In genomic region chr21:46057710-46058241, GRCh38 we compare ENCODE assay signal across 14 cellular contexts. TPM values are rescaled to one million over a fixed set of nuclear protein-coding genes. Genes with fewer than 3 reads are reported as not detected.
DNase-seq lines count a peak whose midpoint lies in the region; ATAC-seq and TF ChIP-seq lines count a peak whose summit lies in the region.
"Had no signal": no experiment of that assay in that cellular context is flagged by ENCODE, and none has a peak within 500 bp of the region (broad histone marks: within the 10 kb centered on the region; RNA-seq: fewer than 3 reads in every experiment).

No MANE protein-coding gene starts in this region.

- no peak overlapping the region for H2AFZ ChIP-seq in hepatocyte

- H3K9ac ChIP-seq in skeletal muscle tissue (ENCODE audit: low read depth in 1 of 3, low read length in 3 of 3), result no peak overlapping the region

- H3K4me3 ChIP-seq in AG04450 (ENCODE audit: low read depth, low read length) (no peak overlapping the region), WERI-Rb-1 (ENCODE audit: low read depth, low read length) (no peak overlapping the region), hepatocyte (no peak overlapping the region), skeletal muscle tissue (ENCODE audit: low read length in 3 of 3) (no peak overlapping the region)

- no peak overlapping the region for H3K27ac Mint-ChIP-seq in activated CD8-positive, alpha-beta memory T cell treated with anti-CD3 and anti-CD28 coated beads, Interleukin-2, amount 10 ng/mL, durations not matched to agents 7 days and 5 days

- 94% methylated on average over 23 of the region's 23 CpGs for WGBS in hepatocyte (ENCODE audit: low lambda C conversion rate, missing lambda C conversion rate)

- H3K4me2 ChIP-seq in hepatocyte, result no peak overlapping the region

- peak overlapping the region; percentile 90 for H3K27ac ChIP-seq in AG04450 (ENCODE audit: low read depth, low read length)
- H3K27ac ChIP-seq in WERI-Rb-1, result no peak overlapping the region
- peak overlapping the region; percentile 82 for H3K27ac ChIP-seq in hepatocyte
- H3K27ac ChIP-seq in skeletal muscle tissue (ENCODE audit: low read depth, low read length), result peak overlapping the region; percentile 85
- H3K27ac ChIP-seq: epithelial cell of prostate had no signal

- no peak for TF ChIP-seq CTCF in AG04450 (IDR thresholded peaks at IDR 0.05; ENCODE audit: low read depth, low read length)
- no peak for TF ChIP-seq CTCF in WERI-Rb-1 (IDR thresholded peaks at IDR 0.05; ENCODE audit: low read depth, low read length)
- no peak for TF ChIP-seq CTCF in hepatocyte (IDR thresholded peaks at IDR 0.05; ENCODE audit: poor library complexity)

- POLR2A ChIA-PET in AG04450 (lab: Yijun Ruan, JAX), result no interaction called here

- H3K36me3 ChIP-seq in WERI-Rb-1 (no peaks in the 10 kb centered on the region), hepatocyte (replicated peaks; ENCODE audit: insufficient read depth, low read depth) (no peaks in the 10 kb centered on the region), skeletal muscle tissue (ENCODE audit: control insufficient read depth in 3 of 3, insufficient read depth in 3 of 3, low read length in 3 of 3) (no peaks in the 10 kb centered on the region)

- H3K4me1 Mint-ChIP-seq in activated CD8-positive, alpha-beta memory T cell treated with anti-CD3 and anti-CD28 coated beads, Interleukin-2, amount 10 ng/mL, durations not matched to agents 7 days and 5 days, result peaks cover 14% of the 10 kb centered on the region

- H3K79me2 ChIP-seq in hepatocyte, result no peaks in the 10 kb centered on the region

- H3K27me3 Mint-ChIP-seq in activated CD8-positive, alpha-beta memory T cell treated with anti-CD3 and anti-CD28 coated beads, Interleukin-2, amount 10 ng/mL, durations not matched to agents 7 days and 5 days, result peaks cover 23% of the 10 kb centered on the region

- H3K4me3 Mint-ChIP-seq in activated CD8-positive, alpha-beta memory T cell treated with anti-CD3 and anti-CD28 coated beads, Interleukin-2, amount 10 ng/mL, durations not matched to agents 7 days and 5 days, result no peak overlapping the region

- no peaks in the 10 kb centered on the region for H3K27me3 ChIP-seq in AG04450 (ENCODE audit: control insufficient read depth, insufficient read depth, low read length)
- H3K27me3 ChIP-seq in WERI-Rb-1 (ENCODE audit: insufficient read depth, low read depth, severe bottlenecking), result no peaks in the 10 kb centered on the region
- no peaks in the 10 kb centered on the region for H3K27me3 ChIP-seq in hepatocyte
- H3K27me3 ChIP-seq in skeletal muscle tissue (ENCODE audit: control insufficient read depth in 3 of 3, insufficient read depth in 3 of 3, low read length in 3 of 3), result peaks cover 17 to 44% (median 22%) of the 10 kb centered on the region in 3 donors

- DNase-seq in AG04450 (ENCODE audit: low read depth, low spot score), result no peak
- DNase-seq in WERI-Rb-1, result peak; percentile 7
- DNase-seq in hepatocyte (ENCODE audit: low spot score), result no peak
- no peak for DNase-seq in activated CD8-positive, alpha-beta memory T cell treated with anti-CD3 and anti-CD28 coated beads, Interleukin-2, amount 10 ng/mL, durations not matched to agents 7 days and 5 days
- no peak for DNase-seq in activated CD4-positive, alpha-beta T cell treated with anti-CD3 and anti-CD28 coated beads for 4 hours
- no peak for DNase-seq in NCI-H2029 treated with DMSO at 0.1 percent for 48 hours (lab: John Stamatoyannopoulos, UW)
- DNase-seq: activated CD4-positive, alpha-beta T cell treated with anti-CD3 and anti-CD28 coated beads, Interleukin-2, amount 50 U/mL, for 4 hours; Karpas-422; stimulated activated CD4-positive, alpha-beta T cell treated with anti-CD3 and anti-CD28 coated beads, Interleukin-1b, Interleukin-23, amount 100 ng/mL, for 48 hours; substantia nigra had no signal

- CTCF ChIA-PET in AG04450 (lab: Charles Lee), result no interaction called here
- CTCF ChIA-PET in activated CD8-positive, alpha-beta memory T cell treated with anti-CD3 and anti-CD28 coated beads, Interleukin-2, amount 10 ng/mL, durations not matched to agents 7 days and 5 days (lab: Charles Lee), result no interaction called here

- H3K9me3 Mint-ChIP-seq in activated CD8-positive, alpha-beta memory T cell treated with anti-CD3 and anti-CD28 coated beads, Interleukin-2, amount 10 ng/mL, durations not matched to agents 7 days and 5 days (ENCODE audit: low read depth), result peaks cover 14% of the 10 kb centered on the region

- H3K9me3 ChIP-seq in AG04450 (ENCODE audit: control insufficient read depth, insufficient read depth, low read length) (peaks cover 33% of the 10 kb centered on the region), WERI-Rb-1 (ENCODE audit: severe bottlenecking) (peaks cover 33% of the 10 kb centered on the region), hepatocyte (ENCODE audit: low read depth) (no peaks in the 10 kb centered on the region), skeletal muscle tissue (ENCODE audit: control insufficient read depth in 3 of 3, low read length in 3 of 3) (peaks cover 0 to 2% (median 0%) of the 10 kb centered on the region in 3 donors)

- peaks cover 2% of the 10 kb centered on the region for H3K36me3 Mint-ChIP-seq in activated CD8-positive, alpha-beta memory T cell treated with anti-CD3 and anti-CD28 coated beads, Interleukin-2, amount 10 ng/mL, durations not matched to agents 7 days and 5 days
- H3K36me3 Mint-ChIP-seq: natural killer cell treated with Interleukin-12 subunit alpha and Interleukin-12 subunit beta and Interleukin-15 and Interleukin-18, amount 100 ng/mL, for 72 hours had no signal

- H3K4me1 ChIP-seq in hepatocyte (ENCODE audit: insufficient read depth), result peaks cover 12% of the 10 kb centered on the region
- peaks cover 23 to 29% (median 25%) of the 10 kb centered on the region in 3 donors for H3K4me1 ChIP-seq in skeletal muscle tissue (ENCODE audit: control insufficient read depth in 3 of 3, insufficient read depth in 3 of 3, low read length in 3 of 3)

- no peaks in the 10 kb centered on the region for H3K9me2 ChIP-seq in hepatocyte (replicated peaks; ENCODE audit: insufficient read depth)

- no peaks in the 10 kb centered on the region for H4K20me1 ChIP-seq in hepatocyte (ENCODE audit: insufficient read depth, poor library complexity, severe bottlenecking)

- ATAC-seq in activated CD8-positive, alpha-beta memory T cell treated with anti-CD3 and anti-CD28 coated beads, Interleukin-2, amount 10 ng/mL, durations not matched to agents 7 days and 5 days, result no peak
- no peak for ATAC-seq in HG02571 (IDR thresholded peaks at IDR 0.05; ENCODE audit: unreplicated experiment)

RNA-seq across cellular contexts. Expression of gene COL6A2, which starts 40.1 kb away (rescaled TPM):
- polyA plus RNA-seq in AG04450 (2011; rRNA removed), result 454 and 676 TPM in 2 replicates
- polyA minus RNA-seq in AG04450 (2011; rRNA and poly(A)+ RNA removed), result 266 and 343 TPM in 2 replicates
- 389 and 509 TPM in 2 replicates for total RNA-seq in hepatocyte
- 832 and 940 TPM in 2 replicates for polyA plus RNA-seq in hepatocyte
- total RNA-seq in skeletal muscle tissue, result 459 TPM
- 10 to 100 TPM in 1 of 2 experiments, 1 to 10 TPM in 1; 5.0 to 17.9 TPM for total RNA-seq in activated CD8-positive, alpha-beta memory T cell treated with anti-CD3 and anti-CD28 coated beads, Interleukin-2, amount 10 ng/mL, durations not matched to agents 7 days and 5 days

Comparison
In these comparisons a context has a peak if more than half of its experiments do, and no peak if none do; other contexts are left out.
1. RNA of gene COL6A2, which starts 40.1 kb away (total RNA-seq): 389 to 509 TPM in hepatocyte and 459 TPM in skeletal muscle tissue (single experiment); 5.0 to 17.9 TPM in activated CD8-positive, alpha-beta memory T cell treated with anti-CD3 and anti-CD28 coated beads, Interleukin-2, amount 10 ng/mL, durations not matched to agents 7 days and 5 days; every median in the first group is over 10 times any median in the second.